In the genomic region with DNA sequence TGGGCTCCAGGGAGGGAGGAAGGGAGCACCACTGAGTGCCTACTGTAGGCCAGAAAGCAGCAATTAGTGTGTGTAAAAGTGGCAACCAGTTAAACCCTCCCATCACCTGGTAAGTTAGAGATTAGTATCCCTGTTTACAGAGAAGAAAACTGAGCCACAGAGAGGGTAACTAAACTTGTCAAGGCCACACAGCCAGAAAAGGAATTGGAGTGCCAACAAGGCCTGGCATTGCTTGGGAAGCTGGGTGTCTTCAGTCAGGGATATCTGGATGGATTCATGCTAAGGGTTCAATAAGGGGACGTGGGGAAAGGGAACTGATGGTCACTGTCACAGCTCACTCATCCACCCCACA, we compare ENCODE assay signal across 8 cellular contexts. TPM values are rescaled to one million over a fixed set of nuclear protein-coding genes. Genes with fewer than 3 reads are reported as not detected.
DNase-seq lines count a peak whose midpoint lies in the region; ATAC-seq and TF ChIP-seq lines count a peak whose summit lies in the region.

No MANE protein-coding gene starts in this region.

- no peak for DNase-seq in T-helper 2 cell treated with Interferon-gamma antibody and Interleukin-4, amounts not matched to agents 5 μg/mL and 100 μg/mL, for 36 hours (ENCODE audit: low spot score)
- DNase-seq in T-helper 2 cell (no peak), hepatocyte (ENCODE audit: low spot score) (no peak), left lung (no peak), retina (no peak)
- DNase-seq in activated CD8-positive, alpha-beta T cell treated with anti-CD3 and anti-CD28 coated beads, Interleukin-2, amount 10 ng/mL, durations not matched to agents 7 days and 5 days, result no peak
- no peak for DNase-seq in stimulated activated naive CD8-positive, alpha-beta T cell treated with anti-CD3 and anti-CD28 coated beads, Interleukin-15, amount 100 ng/mL, for 72 hours

- H3K36me3 Mint-ChIP-seq in T-helper 2 cell treated with Interferon-gamma antibody and Interleukin-4, amounts not matched to agents 5 μg/mL and 100 μg/mL, for 36 hours (ENCODE audit: low read depth), result no peaks in the 10 kb centered on the region
- H3K36me3 Mint-ChIP-seq in activated CD8-positive, alpha-beta T cell treated with anti-CD3 and anti-CD28 coated beads, Interleukin-2, amount 10 ng/mL, durations not matched to agents 7 days and 5 days (ENCODE audit: low read depth), result no peaks in the 10 kb centered on the region

- no peak overlapping the region for H2AFZ ChIP-seq in hepatocyte

- no peak for TF ChIP-seq CTCF in hepatocyte (IDR thresholded peaks at IDR 0.05; ENCODE audit: poor library complexity)
- TF ChIP-seq CTCF in left lung (IDR thresholded peaks at IDR 0.05), result no peak

- H3K9me3 Mint-ChIP-seq in T-helper 2 cell treated with Interferon-gamma antibody and Interleukin-4, amounts not matched to agents 5 μg/mL and 100 μg/mL, for 36 hours, result no peaks in the 10 kb centered on the region
- no peaks in the 10 kb centered on the region for H3K9me3 Mint-ChIP-seq in activated CD8-positive, alpha-beta T cell treated with anti-CD3 and anti-CD28 coated beads, Interleukin-2, amount 10 ng/mL, durations not matched to agents 7 days and 5 days (ENCODE audit: insufficient read depth)
- H3K9me3 Mint-ChIP-seq in stimulated activated naive CD8-positive, alpha-beta T cell treated with anti-CD3 and anti-CD28 coated beads, Interleukin-15, amount 100 ng/mL, for 72 hours, result no peaks in the 10 kb centered on the region

- H3K4me1 ChIP-seq in hepatocyte (ENCODE audit: insufficient read depth) (peaks cover 4% of the 10 kb centered on the region), left lung (peaks cover 0 to 18% of the 10 kb centered on the region in 2 donors)

- peak overlapping the region; percentile 86 for H3K4me3 Mint-ChIP-seq in T-helper 2 cell treated with Interferon-gamma antibody and Interleukin-4, amounts not matched to agents 5 μg/mL and 100 μg/mL, for 36 hours
- peak overlapping the region; percentile 77 for H3K4me3 Mint-ChIP-seq in activated CD8-positive, alpha-beta T cell treated with anti-CD3 and anti-CD28 coated beads, Interleukin-2, amount 10 ng/mL, durations not matched to agents 7 days and 5 days
- H3K4me3 Mint-ChIP-seq in stimulated activated naive CD8-positive, alpha-beta T cell treated with anti-CD3 and anti-CD28 coated beads, Interleukin-15, amount 100 ng/mL, for 72 hours, result peak overlapping the region; percentile 83 to 88

- H3K27me3 ChIP-seq in hepatocyte (no peaks in the 10 kb centered on the region), left lung (peaks cover 0 to 5% of the 10 kb centered on the region in 2 donors)

- peak overlapping the region; percentile 91 for H3K27ac Mint-ChIP-seq in T-helper 2 cell treated with Interferon-gamma antibody and Interleukin-4, amounts not matched to agents 5 μg/mL and 100 μg/mL, for 36 hours
- peak overlapping the region; percentile 86 for H3K27ac Mint-ChIP-seq in activated CD8-positive, alpha-beta T cell treated with anti-CD3 and anti-CD28 coated beads, Interleukin-2, amount 10 ng/mL, durations not matched to agents 7 days and 5 days
- peak overlapping the region in 1 of 2 donors; percentile 74 for H3K27ac Mint-ChIP-seq in stimulated activated naive CD8-positive, alpha-beta T cell treated with anti-CD3 and anti-CD28 coated beads, Interleukin-15, amount 100 ng/mL, for 72 hours

- H3K79me2 ChIP-seq in hepatocyte, result no peaks in the 10 kb centered on the region

- WGBS in hepatocyte (ENCODE audit: low lambda C conversion rate, missing lambda C conversion rate), result 67% methylated on average over 1 of the region's 1 CpG

- POLR2A ChIA-PET in activated CD8-positive, alpha-beta T cell treated with anti-CD3 and anti-CD28 coated beads, Interleukin-2, amount 10 ng/mL, durations not matched to agents 7 days and 5 days (lab: Charles Lee), result interaction anchor here (1.4 to 2.6 kb wide), 5 partner anchors 42 to 284 kb away, joined by 3 to 9 read pairs (median 4); a partner anchor contains a TSS

- H3K27ac ChIP-seq in hepatocyte (no peak overlapping the region), left lung (peak overlapping the region in 1 of 2 donors; percentile 92)

- peaks cover 15% of the 10 kb centered on the region for H3K4me1 Mint-ChIP-seq in T-helper 2 cell treated with Interferon-gamma antibody and Interleukin-4, amounts not matched to agents 5 μg/mL and 100 μg/mL, for 36 hours (ENCODE audit: low read depth)
- peaks cover 12% of the 10 kb centered on the region for H3K4me1 Mint-ChIP-seq in activated CD8-positive, alpha-beta T cell treated with anti-CD3 and anti-CD28 coated beads, Interleukin-2, amount 10 ng/mL, durations not matched to agents 7 days and 5 days (ENCODE audit: low read depth)
- H3K4me1 Mint-ChIP-seq in stimulated activated naive CD8-positive, alpha-beta T cell treated with anti-CD3 and anti-CD28 coated beads, Interleukin-15, amount 100 ng/mL, for 72 hours, result peaks cover 25% of the 10 kb centered on the region

- H3K9me2 ChIP-seq in hepatocyte (replicated peaks; ENCODE audit: insufficient read depth), result no peaks in the 10 kb centered on the region

- intact Hi-C loops in left lung (cut with DNase I), result loop anchor here in 1 of 2 donors (5.0 to 10.0 kb wide), 2 partner anchors 125 to 213 kb away; a partner anchor contains a TSS

- H3K9me3 ChIP-seq in hepatocyte (ENCODE audit: low read depth) (no peaks in the 10 kb centered on the region), left lung (no peaks in the 10 kb centered on the region)

- peak overlapping the region; percentile 89 for H3K4me2 ChIP-seq in hepatocyte

- peaks cover 3% of the 10 kb centered on the region for H3K27me3 Mint-ChIP-seq in T-helper 2 cell treated with Interferon-gamma antibody and Interleukin-4, amounts not matched to agents 5 μg/mL and 100 μg/mL, for 36 hours (ENCODE audit: low read depth)
- no peaks in the 10 kb centered on the region for H3K27me3 Mint-ChIP-seq in activated CD8-positive, alpha-beta T cell treated with anti-CD3 and anti-CD28 coated beads, Interleukin-2, amount 10 ng/mL, durations not matched to agents 7 days and 5 days (ENCODE audit: low read depth)
- no peaks in the 10 kb centered on the region for H3K27me3 Mint-ChIP-seq in stimulated activated naive CD8-positive, alpha-beta T cell treated with anti-CD3 and anti-CD28 coated beads, Interleukin-15, amount 100 ng/mL, for 72 hours

- no peak for ATAC-seq in activated CD8-positive, alpha-beta T cell treated with anti-CD3 and anti-CD28 coated beads, Interleukin-2, amount 10 ng/mL, durations not matched to agents 7 days and 5 days
- no peak for ATAC-seq in stimulated activated naive CD8-positive, alpha-beta T cell treated with anti-CD3 and anti-CD28 coated beads, Interleukin-15, amount 100 ng/mL, for 72 hours
- ATAC-seq in left lung (no peak), HG03469 (IDR thresholded peaks at IDR 0.05; ENCODE audit: unreplicated experiment) (no peak)

- no peaks in the 10 kb centered on the region for H4K20me1 ChIP-seq in hepatocyte (ENCODE audit: insufficient read depth, poor library complexity, severe bottlenecking)

- CTCF ChIA-PET in activated CD8-positive, alpha-beta T cell treated with anti-CD3 and anti-CD28 coated beads, Interleukin-2, amount 10 ng/mL, durations not matched to agents 7 days and 5 days (lab: Charles Lee), result interaction anchor here (0.6 to 3.9 kb wide), 13 partner anchors 12 to 239 kb away, joined by 3 to 51 read pairs (median 20); a partner anchor contains a TSS

- H3K36me3 ChIP-seq in hepatocyte (replicated peaks; ENCODE audit: insufficient read depth, low read depth), result no peaks in the 10 kb centered on the region
- H3K36me3 ChIP-seq in left lung, result no peaks in the 10 kb centered on the region

- H3K4me3 ChIP-seq in hepatocyte, result no peak overlapping the region
- peak overlapping the region in 1 of 2 donors; percentile 62 for H3K4me3 ChIP-seq in left lung

RNA-seq across cellular contexts. Expression of a gene that starts 23.6 kb away (rescaled TPM):
- total RNA-seq in activated CD8-positive, alpha-beta T cell treated with anti-CD3 and anti-CD28 coated beads, Interleukin-2, amount 10 ng/mL, durations not matched to agents 7 days and 5 days, result under 1 TPM; 0.05 to 0.37 TPM
- total RNA-seq in hepatocyte (6.0 and 10.5 TPM in 2 replicates), left lung (1 to 10 TPM; 1.8 to 6.4 TPM)
- 7.7 and 7.8 TPM in 2 replicates for polyA plus RNA-seq in hepatocyte

RNA-seq across cellular contexts. Expression of a gene that starts 28.1 kb away (rescaled TPM):
- not detected for total RNA-seq in activated CD8-positive, alpha-beta T cell treated with anti-CD3 and anti-CD28 coated beads, Interleukin-2, amount 10 ng/mL, durations not matched to agents 7 days and 5 days
- total RNA-seq in hepatocyte, result 1.4 and 2.3 TPM in 2 replicates
- 2.8 and 2.9 TPM in 2 replicates for polyA plus RNA-seq in hepatocyte
- 10 to 100 TPM in 1 of 2 donors, 1 to 10 TPM in 1; 7.8 to 10.9 TPM for total RNA-seq in left lung
